In the genomic region with DNA sequence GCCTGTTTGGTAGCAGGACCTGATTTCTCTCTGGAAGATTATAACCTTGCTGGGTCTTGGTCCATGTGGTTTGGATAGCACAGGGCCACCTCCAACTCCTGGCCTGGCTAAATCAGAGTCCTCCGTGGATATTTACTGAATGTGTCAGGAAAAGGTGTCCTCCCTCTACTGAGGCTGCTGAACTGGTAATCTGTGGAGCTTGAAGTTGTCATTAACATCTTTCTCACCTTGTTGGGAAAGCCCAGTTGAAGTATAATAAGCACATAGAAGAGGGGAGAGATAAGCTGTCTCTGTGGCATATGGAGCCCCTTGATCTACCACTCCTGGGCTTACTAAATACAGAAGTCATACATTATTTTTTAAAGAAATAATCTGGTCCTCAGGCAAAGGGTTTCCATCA, we compare ENCODE assay signal across 20 cellular contexts.
DNase-seq lines count a peak whose midpoint lies in the region; ATAC-seq and TF ChIP-seq lines count a peak whose summit lies in the region.
"Had no signal": no experiment of that assay in that cellular context is flagged by ENCODE, and none has a peak within 500 bp of the region (broad histone marks: within the 10 kb centered on the region; RNA-seq: fewer than 3 reads in every experiment).

No MANE protein-coding gene starts in this region.

- no peaks in the 10 kb centered on the region for H3K36me3 ChIP-seq in CD4-positive, CD25-positive, alpha-beta regulatory T cell (ENCODE audit: control insufficient read depth, insufficient read depth, low read length)
- H3K36me3 ChIP-seq in A673 (ENCODE audit: insufficient read depth, low read length, poor library complexity, severe bottlenecking): no peaks in the 10 kb centered on the region
- H3K36me3 ChIP-seq: BLaER1, uterus had no signal

- H3K36me3 Mint-ChIP-seq in activated CD4-positive, alpha-beta T cell treated with anti-CD3 and anti-CD28 coated beads, Interleukin-2, amount 10 ng/mL, durations not matched to agents 7 days and 5 days (ENCODE audit: low read depth): peaks cover 78% of the 10 kb centered on the region
- peaks cover 11% of the 10 kb centered on the region for H3K36me3 Mint-ChIP-seq in CD4-positive, CD25-positive, alpha-beta regulatory T cell
- H3K36me3 Mint-ChIP-seq in T-helper 17 cell (ENCODE audit: low read depth): peaks cover under 1% of the 10 kb centered on the region
- H3K36me3 Mint-ChIP-seq in effector memory CD8-positive, alpha-beta T cell (ENCODE audit: insufficient read depth): peaks cover 10% of the 10 kb centered on the region

- no peak for ATAC-seq in CD4-positive, CD25-positive, alpha-beta regulatory T cell (ENCODE audit: low read depth in 2 of 2)
- no peak for ATAC-seq in T-helper 17 cell
- ATAC-seq in effector memory CD8-positive, alpha-beta T cell (replicated peaks): no peak
- ATAC-seq: HCT116, left colon had no signal

- BruUV-seq in A673 (replicated peaks; lab: Mats Ljungman, UMichigan): no TSS peak

- peaks cover 67% of the 10 kb centered on the region for H3K4me1 Mint-ChIP-seq in activated CD4-positive, alpha-beta T cell treated with anti-CD3 and anti-CD28 coated beads, Interleukin-2, amount 10 ng/mL, durations not matched to agents 7 days and 5 days
- H3K4me1 Mint-ChIP-seq in CD4-positive, CD25-positive, alpha-beta regulatory T cell: peaks cover 36 to 72% (median 44%) of the 10 kb centered on the region in 4 donors
- peaks cover 18% of the 10 kb centered on the region for H3K4me1 Mint-ChIP-seq in T-helper 17 cell
- H3K4me1 Mint-ChIP-seq in effector memory CD8-positive, alpha-beta T cell (ENCODE audit: low read depth in 2 of 2): peaks cover 35 to 42% of the 10 kb centered on the region in 2 donors

- intact Hi-C loops in A673 (cut with micrococcal nuclease; ENCODE audit: unreplicated experiment): no loop called here

- H3K27ac Mint-ChIP-seq in activated CD4-positive, alpha-beta T cell treated with anti-CD3 and anti-CD28 coated beads, Interleukin-2, amount 10 ng/mL, durations not matched to agents 7 days and 5 days: peak overlapping the region; percentile 95
- peak overlapping the region; percentile 89 to 99 (median 90) for H3K27ac Mint-ChIP-seq in CD4-positive, CD25-positive, alpha-beta regulatory T cell
- peak overlapping the region; percentile 98 for H3K27ac Mint-ChIP-seq in T-helper 17 cell
- H3K27ac Mint-ChIP-seq in effector memory CD8-positive, alpha-beta T cell: peak overlapping the region; percentile 88 to 92

- no peak for TF ChIP-seq CTCF in A673 (conservative IDR thresholded peaks at IDR 0.05; ENCODE audit: low read depth, low read length)

- no peak overlapping the region for H3K4me3 Mint-ChIP-seq in activated CD4-positive, alpha-beta T cell treated with anti-CD3 and anti-CD28 coated beads, Interleukin-2, amount 10 ng/mL, durations not matched to agents 7 days and 5 days
- H3K4me3 Mint-ChIP-seq in CD4-positive, CD25-positive, alpha-beta regulatory T cell: peak overlapping the region; percentile 27 to 70 (median 54)
- H3K4me3 Mint-ChIP-seq in T-helper 17 cell: no peak overlapping the region
- no peak overlapping the region for H3K4me3 Mint-ChIP-seq in effector memory CD8-positive, alpha-beta T cell

- H3K27me3 ChIP-seq in CD4-positive, CD25-positive, alpha-beta regulatory T cell (ENCODE audit: control insufficient read depth, insufficient read depth, low read length): no peaks in the 10 kb centered on the region
- H3K27me3 ChIP-seq in A673 (replicated peaks; ENCODE audit: insufficient read depth, low read depth, low read length, poor library complexity): no peaks in the 10 kb centered on the region
- H3K27me3 ChIP-seq: BLaER1, testis, uterus had no signal

- no peaks in the 10 kb centered on the region for H3K9me3 ChIP-seq in CD4-positive, CD25-positive, alpha-beta regulatory T cell (ENCODE audit: control insufficient read depth in 2 of 2, low read length in 2 of 2)
- H3K9me3 ChIP-seq in T-helper 17 cell (ENCODE audit: control insufficient read depth, low read length, poor library complexity, severe bottlenecking): peaks cover 7% of the 10 kb centered on the region
- no peaks in the 10 kb centered on the region for H3K9me3 ChIP-seq in A673 (ENCODE audit: low read depth, low read length, poor library complexity, severe bottlenecking)
- H3K9me3 ChIP-seq: BLaER1, testis, uterus had no signal

- H3K4me1 ChIP-seq in CD4-positive, CD25-positive, alpha-beta regulatory T cell (ENCODE audit: control insufficient read depth, insufficient read depth, low read length, poor library complexity, severe bottlenecking): peaks cover 46% of the 10 kb centered on the region
- H3K4me1 ChIP-seq in A673 (ENCODE audit: insufficient read depth, low read length, poor library complexity, severe bottlenecking): no peaks in the 10 kb centered on the region
- H3K4me1 ChIP-seq: testis, uterus had no signal

- H3K4me3 ChIP-seq in CD4-positive, CD25-positive, alpha-beta regulatory T cell (ENCODE audit: low read depth, low read length): peak overlapping the region; percentile 65
- H3K4me3 ChIP-seq in A673 (ENCODE audit: low read depth, low read length, poor library complexity, severe bottlenecking): no peak overlapping the region
- H3K4me3 ChIP-seq: BLaER1, testis, uterus had no signal

- H3K27ac ChIP-seq in CD4-positive, CD25-positive, alpha-beta regulatory T cell (ENCODE audit: insufficient read depth, low read length, poor library complexity, severe bottlenecking): peak overlapping the region; percentile 87
- no peak overlapping the region for H3K27ac ChIP-seq in A673 (ENCODE audit: low read depth, low read length, poor library complexity, severe bottlenecking)
- H3K27ac ChIP-seq: BLaER1, testis, uterus had no signal

- no peaks in the 10 kb centered on the region for H3K27me3 Mint-ChIP-seq in activated CD4-positive, alpha-beta T cell treated with anti-CD3 and anti-CD28 coated beads, Interleukin-2, amount 10 ng/mL, durations not matched to agents 7 days and 5 days
- H3K27me3 Mint-ChIP-seq in CD4-positive, CD25-positive, alpha-beta regulatory T cell: no peaks in the 10 kb centered on the region
- no peaks in the 10 kb centered on the region for H3K27me3 Mint-ChIP-seq in T-helper 17 cell
- no peaks in the 10 kb centered on the region for H3K27me3 Mint-ChIP-seq in effector memory CD8-positive, alpha-beta T cell

- DNase-seq in activated CD4-positive, alpha-beta T cell treated with anti-CD3 and anti-CD28 coated beads, Interleukin-2, amount 10 ng/mL, durations not matched to agents 7 days and 5 days: no peak
- no peak for DNase-seq in activated CD4-positive, alpha-beta T cell treated with anti-CD3 and anti-CD28 coated beads for 4 hours
- DNase-seq in CD4-positive, CD25-positive, alpha-beta regulatory T cell: no peak
- no peak for DNase-seq in T-helper 17 cell
- DNase-seq in effector memory CD8-positive, alpha-beta T cell: no peak
- no peak for DNase-seq in DMS114 treated with DMSO at 0.1 percent for 48 hours (lab: John Stamatoyannopoulos, UW; ENCODE audit: unreplicated experiment)
- DNase-seq in A673 (ENCODE audit: low spot score): no peak
- no peak for DNase-seq in T1000 (lab: John Stamatoyannopoulos, UW)
- DNase-seq: head of caudate nucleus; left colon; mesenchymal stem cell; MV-4-11; NCI-H146; occipital lobe; small intestine; stimulated activated CD4-positive, alpha-beta T cell treated with anti-CD3 and anti-CD28 coated beads, Interleukin-2, amount 100 ng/mL, for 24 hours; testis; uterus had no signal

- H3K9me3 Mint-ChIP-seq in activated CD4-positive, alpha-beta T cell treated with anti-CD3 and anti-CD28 coated beads, Interleukin-2, amount 10 ng/mL, durations not matched to agents 7 days and 5 days: peaks cover 64% of the 10 kb centered on the region
- H3K9me3 Mint-ChIP-seq in CD4-positive, CD25-positive, alpha-beta regulatory T cell: peaks cover 0 to 11% (median 4%) of the 10 kb centered on the region in 7 donors
- H3K9me3 Mint-ChIP-seq in effector memory CD8-positive, alpha-beta T cell: peaks cover 1 to 12% of the 10 kb centered on the region in 2 donors

- POLR2A ChIA-PET in activated CD4-positive, alpha-beta T cell treated with anti-CD3 and anti-CD28 coated beads, Interleukin-2, amount 10 ng/mL, durations not matched to agents 7 days and 5 days (lab: Charles Lee): no interaction called here
- POLR2A ChIA-PET in A673 (lab: Charles Lee; ENCODE audit: low non-redundant PET): no interaction called here

- CTCF ChIA-PET in activated CD4-positive, alpha-beta T cell treated with anti-CD3 and anti-CD28 coated beads, Interleukin-2, amount 10 ng/mL, durations not matched to agents 7 days and 5 days (lab: Charles Lee): no interaction called here
- CTCF ChIA-PET in A673 (lab: Charles Lee): no interaction called here

Comparison
In these comparisons a context has a peak if more than half of its experiments do, and no peak if none do; other contexts are left out.
1. H3K4me3 Mint-ChIP-seq: peak in CD4-positive, CD25-positive, alpha-beta regulatory T cell (4 of 4); none in activated CD4-positive, alpha-beta T cell treated with anti-CD3 and anti-CD28 coated beads, Interleukin-2, amount 10 ng/mL, durations not matched to agents 7 days and 5 days (single experiment), T-helper 17 cell (single experiment) and effector memory CD8-positive, alpha-beta T cell (0 of 2).
2. Peak in every context shown above with its lines, with median percentiles within 50 percentile points of each other: H3K27ac Mint-ChIP-seq.